Comparison of ENCODE assay signal across 3 cellular contexts in the genomic region with DNA sequence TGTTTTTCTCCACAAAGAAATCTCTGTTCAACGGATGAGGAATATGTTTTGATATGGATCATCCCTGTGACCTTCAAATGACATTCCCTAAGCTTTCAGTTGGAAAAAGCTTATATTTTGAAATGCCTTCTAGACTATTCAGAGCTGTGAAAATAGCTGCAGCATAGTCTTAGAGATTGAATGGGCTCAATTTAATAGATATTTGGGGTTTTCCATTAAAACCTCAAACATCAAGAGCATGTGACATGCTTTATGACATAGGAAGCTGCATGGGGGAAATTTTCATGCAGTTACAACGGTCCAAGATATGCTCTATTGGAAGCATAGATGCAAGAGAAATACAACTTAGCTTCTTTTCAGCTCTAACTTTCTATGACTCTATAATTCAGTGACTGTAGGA.
TF ChIP-seq lines count a peak whose summit lies in the region.

No MANE protein-coding gene starts in this region.

TF ChIP-seq in SK-N-SH, 30 proteins besides CTCF, POLR2A, EP300 and RAD21 (continued from another document):
- TF ChIP-seq, protein P1, sequence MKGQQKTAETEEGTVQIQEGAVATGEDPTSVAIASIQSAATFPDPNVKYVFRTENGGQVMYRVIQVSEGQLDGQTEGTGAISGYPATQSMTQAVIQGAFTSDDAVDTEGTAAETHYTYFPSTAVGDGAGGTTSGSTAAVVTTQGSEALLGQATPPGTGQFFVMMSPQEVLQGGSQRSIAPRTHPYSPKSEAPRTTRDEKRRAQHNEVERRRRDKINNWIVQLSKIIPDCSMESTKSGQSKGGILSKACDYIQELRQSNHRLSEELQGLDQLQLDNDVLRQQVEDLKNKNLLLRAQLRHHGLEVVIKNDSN (IDR thresholded peaks at IDR 0.05; ENCODE audit: borderline replicate concordance, low read depth), result no peak
- TF ChIP-seq TCF12 (IDR thresholded peaks at IDR 0.05), result 0 out of 2 replicates have a peak, but pooled peaks have one; percentile 3

TF ChIP-seq in SK-N-SH treated with all-trans-retinoic acid at 6 μM for 48 hours, 23 proteins besides CTCF, POLR2A, EP300 and RAD21 (continued from another document):
- TF ChIP-seq, protein P2, sequence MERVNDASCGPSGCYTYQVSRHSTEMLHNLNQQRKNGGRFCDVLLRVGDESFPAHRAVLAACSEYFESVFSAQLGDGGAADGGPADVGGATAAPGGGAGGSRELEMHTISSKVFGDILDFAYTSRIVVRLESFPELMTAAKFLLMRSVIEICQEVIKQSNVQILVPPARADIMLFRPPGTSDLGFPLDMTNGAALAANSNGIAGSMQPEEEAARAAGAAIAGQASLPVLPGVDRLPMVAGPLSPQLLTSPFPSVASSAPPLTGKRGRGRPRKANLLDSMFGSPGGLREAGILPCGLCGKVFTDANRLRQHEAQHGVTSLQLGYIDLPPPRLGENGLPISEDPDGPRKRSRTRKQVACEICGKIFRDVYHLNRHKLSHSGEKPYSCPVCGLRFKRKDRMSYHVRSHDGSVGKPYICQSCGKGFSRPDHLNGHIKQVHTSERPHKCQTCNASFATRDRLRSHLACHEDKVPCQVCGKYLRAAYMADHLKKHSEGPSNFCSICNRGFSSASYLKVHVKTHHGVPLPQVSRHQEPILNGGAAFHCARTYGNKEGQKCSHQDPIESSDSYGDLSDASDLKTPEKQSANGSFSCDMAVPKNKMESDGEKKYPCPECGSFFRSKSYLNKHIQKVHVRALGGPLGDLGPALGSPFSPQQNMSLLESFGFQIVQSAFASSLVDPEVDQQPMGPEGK (CRISPR knock-in tag; IDR thresholded peaks at IDR 0.05; ENCODE audit: borderline replicate concordance), result no peak
- no peak for TF ChIP-seq PPARA (CRISPR knock-in tag; IDR thresholded peaks at IDR 0.05; ENCODE audit: borderline replicate concordance)
- no peak for TF ChIP-seq SNAI2 (CRISPR knock-in tag; IDR thresholded peaks at IDR 0.05)
- no peak for TF ChIP-seq ZFP30 (CRISPR knock-in tag; IDR thresholded peaks at IDR 0.05)
- TF ChIP-seq GLIS3 (CRISPR knock-in tag; IDR thresholded peaks at IDR 0.05), result no peak
- no peak for TF ChIP-seq CSDC2 (CRISPR knock-in tag; IDR thresholded peaks at IDR 0.05)
- TF ChIP-seq, protein P3, sequence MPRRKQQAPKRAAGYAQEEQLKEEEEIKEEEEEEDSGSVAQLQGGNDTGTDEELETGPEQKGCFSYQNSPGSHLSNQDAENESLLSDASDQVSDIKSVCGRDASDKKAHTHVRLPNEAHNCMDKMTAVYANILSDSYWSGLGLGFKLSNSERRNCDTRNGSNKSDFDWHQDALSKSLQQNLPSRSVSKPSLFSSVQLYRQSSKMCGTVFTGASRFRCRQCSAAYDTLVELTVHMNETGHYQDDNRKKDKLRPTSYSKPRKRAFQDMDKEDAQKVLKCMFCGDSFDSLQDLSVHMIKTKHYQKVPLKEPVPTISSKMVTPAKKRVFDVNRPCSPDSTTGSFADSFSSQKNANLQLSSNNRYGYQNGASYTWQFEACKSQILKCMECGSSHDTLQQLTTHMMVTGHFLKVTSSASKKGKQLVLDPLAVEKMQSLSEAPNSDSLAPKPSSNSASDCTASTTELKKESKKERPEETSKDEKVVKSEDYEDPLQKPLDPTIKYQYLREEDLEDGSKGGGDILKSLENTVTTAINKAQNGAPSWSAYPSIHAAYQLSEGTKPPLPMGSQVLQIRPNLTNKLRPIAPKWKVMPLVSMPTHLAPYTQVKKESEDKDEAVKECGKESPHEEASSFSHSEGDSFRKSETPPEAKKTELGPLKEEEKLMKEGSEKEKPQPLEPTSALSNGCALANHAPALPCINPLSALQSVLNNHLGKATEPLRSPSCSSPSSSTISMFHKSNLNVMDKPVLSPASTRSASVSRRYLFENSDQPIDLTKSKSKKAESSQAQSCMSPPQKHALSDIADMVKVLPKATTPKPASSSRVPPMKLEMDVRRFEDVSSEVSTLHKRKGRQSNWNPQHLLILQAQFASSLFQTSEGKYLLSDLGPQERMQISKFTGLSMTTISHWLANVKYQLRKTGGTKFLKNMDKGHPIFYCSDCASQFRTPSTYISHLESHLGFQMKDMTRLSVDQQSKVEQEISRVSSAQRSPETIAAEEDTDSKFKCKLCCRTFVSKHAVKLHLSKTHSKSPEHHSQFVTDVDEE (CRISPR knock-in tag; IDR thresholded peaks at IDR 0.05), result no peak
- no peak for TF ChIP-seq ISL1 (CRISPR knock-in tag; IDR thresholded peaks at IDR 0.05)
- TF ChIP-seq TCF4 (CRISPR knock-in tag; IDR thresholded peaks at IDR 0.05; ENCODE audit: borderline replicate concordance), result no peak
- TF ChIP-seq, protein P4, sequence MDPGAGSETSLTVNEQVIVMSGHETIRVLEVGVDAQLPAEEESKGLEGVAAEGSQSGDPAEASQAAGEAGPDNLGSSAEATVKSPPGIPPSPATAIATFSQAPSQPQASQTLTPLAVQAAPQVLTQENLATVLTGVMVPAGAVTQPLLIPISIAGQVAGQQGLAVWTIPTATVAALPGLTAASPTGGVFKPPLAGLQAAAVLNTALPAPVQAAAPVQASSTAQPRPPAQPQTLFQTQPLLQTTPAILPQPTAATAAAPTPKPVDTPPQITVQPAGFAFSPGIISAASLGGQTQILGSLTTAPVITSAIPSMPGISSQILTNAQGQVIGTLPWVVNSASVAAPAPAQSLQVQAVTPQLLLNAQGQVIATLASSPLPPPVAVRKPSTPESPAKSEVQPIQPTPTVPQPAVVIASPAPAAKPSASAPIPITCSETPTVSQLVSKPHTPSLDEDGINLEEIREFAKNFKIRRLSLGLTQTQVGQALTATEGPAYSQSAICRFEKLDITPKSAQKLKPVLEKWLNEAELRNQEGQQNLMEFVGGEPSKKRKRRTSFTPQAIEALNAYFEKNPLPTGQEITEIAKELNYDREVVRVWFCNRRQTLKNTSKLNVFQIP (CRISPR knock-in tag; IDR thresholded peaks at IDR 0.05; ENCODE audit: borderline replicate concordance, low read depth), result no peak
- TF ChIP-seq, protein P5, sequence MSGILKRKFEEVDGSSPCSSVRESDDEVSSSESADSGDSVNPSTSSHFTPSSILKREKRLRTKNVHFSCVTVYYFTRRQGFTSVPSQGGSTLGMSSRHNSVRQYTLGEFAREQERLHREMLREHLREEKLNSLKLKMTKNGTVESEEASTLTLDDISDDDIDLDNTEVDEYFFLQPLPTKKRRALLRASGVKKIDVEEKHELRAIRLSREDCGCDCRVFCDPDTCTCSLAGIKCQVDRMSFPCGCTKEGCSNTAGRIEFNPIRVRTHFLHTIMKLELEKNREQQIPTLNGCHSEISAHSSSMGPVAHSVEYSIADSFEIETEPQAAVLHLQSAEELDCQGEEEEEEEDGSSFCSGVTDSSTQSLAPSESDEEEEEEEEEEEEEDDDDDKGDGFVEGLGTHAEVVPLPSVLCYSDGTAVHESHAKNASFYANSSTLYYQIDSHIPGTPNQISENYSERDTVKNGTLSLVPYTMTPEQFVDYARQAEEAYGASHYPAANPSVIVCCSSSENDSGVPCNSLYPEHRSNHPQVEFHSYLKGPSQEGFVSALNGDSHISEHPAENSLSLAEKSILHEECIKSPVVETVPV (CRISPR knock-in tag; IDR thresholded peaks at IDR 0.05), result no peak

TF ChIP-seq in H1, 55 proteins besides CTCF, POLR2A, EP300 and RAD21 (continued from another document):
- TF ChIP-seq, protein P6, sequence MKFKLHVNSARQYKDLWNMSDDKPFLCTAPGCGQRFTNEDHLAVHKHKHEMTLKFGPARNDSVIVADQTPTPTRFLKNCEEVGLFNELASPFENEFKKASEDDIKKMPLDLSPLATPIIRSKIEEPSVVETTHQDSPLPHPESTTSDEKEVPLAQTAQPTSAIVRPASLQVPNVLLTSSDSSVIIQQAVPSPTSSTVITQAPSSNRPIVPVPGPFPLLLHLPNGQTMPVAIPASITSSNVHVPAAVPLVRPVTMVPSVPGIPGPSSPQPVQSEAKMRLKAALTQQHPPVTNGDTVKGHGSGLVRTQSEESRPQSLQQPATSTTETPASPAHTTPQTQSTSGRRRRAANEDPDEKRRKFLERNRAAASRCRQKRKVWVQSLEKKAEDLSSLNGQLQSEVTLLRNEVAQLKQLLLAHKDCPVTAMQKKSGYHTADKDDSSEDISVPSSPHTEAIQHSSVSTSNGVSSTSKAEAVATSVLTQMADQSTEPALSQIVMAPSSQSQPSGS (IDR thresholded peaks at IDR 0.05; ENCODE audit: low read length), result no peak
- TF ChIP-seq, protein P7, sequence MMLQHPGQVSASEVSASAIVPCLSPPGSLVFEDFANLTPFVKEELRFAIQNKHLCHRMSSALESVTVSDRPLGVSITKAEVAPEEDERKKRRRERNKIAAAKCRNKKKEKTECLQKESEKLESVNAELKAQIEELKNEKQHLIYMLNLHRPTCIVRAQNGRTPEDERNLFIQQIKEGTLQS (IDR thresholded peaks at IDR 0.05; ENCODE audit: insufficient read depth, low read depth, low read length), result no peak
- TF ChIP-seq SP2 (IDR thresholded peaks at IDR 0.05; ENCODE audit: low read length), result no peak
- TF ChIP-seq JUND (IDR thresholded peaks at IDR 0.05; ENCODE audit: low read length), result no peak
- no peak for TF ChIP-seq SP1 (IDR thresholded peaks at IDR 0.05; ENCODE audit: low read depth, low read length)
- TF ChIP-seq SIN3A (conservative IDR thresholded peaks at IDR 0.05 in 1 of 2, IDR thresholded peaks at IDR 0.05 in 1 of 2; ENCODE audit: low read depth in 1 of 2, low read length in 2 of 2), result no peak
- TF ChIP-seq BCL11A (IDR thresholded peaks at IDR 0.05; ENCODE audit: low read depth in 2 of 2, low read length in 2 of 2), result no peak
- no peak for TF ChIP-seq CBX8 (IDR thresholded peaks at IDR 0.05; ENCODE audit: borderline replicate concordance, low read depth, low read length)
